14 cellular contexts compared by ENCODE assay signal in genomic region chr1:227763246-227764018, GRCh38. TPM values are rescaled to one million over a fixed set of nuclear protein-coding genes. Genes with fewer than 3 reads are reported as not detected.
DNase-seq lines count a peak whose midpoint lies in the region; ATAC-seq, FAIRE-seq and TF ChIP-seq lines count a peak whose summit lies in the region.
"Had no signal": no experiment of that assay in that cellular context is flagged by ENCODE, and none has a peak within 500 bp of the region (broad histone marks: within the 10 kb centered on the region; RNA-seq: fewer than 3 reads in every experiment).

No MANE protein-coding gene starts in this region.

- no peak for TF ChIP-seq EP300 in K562 (IDR thresholded peaks at IDR 0.05; ENCODE audit: low read length)

- H3K27ac Mint-ChIP-seq in CD4-positive, alpha-beta memory T cell: peak overlapping the region; percentile 49 to 95 (median 89)
- peak overlapping the region in 9 of 10 donors; percentile 61 to 95 (median 88) for H3K27ac Mint-ChIP-seq in naive thymus-derived CD8-positive, alpha-beta T cell

- H2AFZ ChIP-seq in K562 (ENCODE audit: low read depth, low read length): no peak overlapping the region

- H3K4me3 ChIP-seq in CD4-positive, alpha-beta memory T cell (ENCODE audit: low read length in 2 of 2): no peak overlapping the region
- H3K4me3 ChIP-seq in HUES48 (ENCODE audit: low read depth, low read length) (no peak overlapping the region), K562 (no peak overlapping the region)
- H3K4me3 ChIP-seq: skin epidermis, thyroid gland had no signal

- H4K20me1 ChIP-seq in K562 (replicated peaks; ENCODE audit: control insufficient read depth, insufficient read depth, low read length): peaks cover 15% of the 10 kb centered on the region; the same call in 1 of the 2 replicates

- DNase-seq in CD4-positive, alpha-beta memory T cell: peak in 1 of 5 donors; percentile 19
- DNase-seq in K562 (ENCODE audit: extremely low read depth in 1 of 4, low spot score in 3 of 4) (no peak), GM19240 (ENCODE audit: insufficient read length, low spot score) (no peak), NCI-H524 treated with DMSO at 0.1 percent for 48 hours (lab: John Stamatoyannopoulos, UW) (no peak), GF-D8 (lab: John Stamatoyannopoulos, UW) (no peak)
- peak in 2 of 10 donors; percentile 17 to 51 for DNase-seq in naive thymus-derived CD8-positive, alpha-beta T cell
- DNase-seq: activated naive CD8-positive, alpha-beta T cell treated with anti-CD3 and anti-CD28 coated beads, Interleukin-2, amount 10 ng/mL, durations not matched to agents 7 days and 5 days; cortex of kidney; NCI-H1048; thyroid gland had no signal

- peaks cover 24 to 26% of the 10 kb centered on the region in 2 donors for H3K36me3 Mint-ChIP-seq in CD4-positive, alpha-beta memory T cell
- peaks cover 0 to 27% (median 8%) of the 10 kb centered on the region in 3 donors for H3K36me3 Mint-ChIP-seq in naive thymus-derived CD8-positive, alpha-beta T cell

- no peak overlapping the region for H3K4me2 ChIP-seq in K562 (ENCODE audit: insufficient read depth, low read length)

- H3K79me2 ChIP-seq in K562 (ENCODE audit: control insufficient read depth, insufficient read depth, low read length): peaks cover 9% of the 10 kb centered on the region; the same call in 2 of the 3 replicates

- H3K9me1 ChIP-seq in K562 (ENCODE audit: control insufficient read depth, insufficient read depth, low read length): peaks cover 10% of the 10 kb centered on the region

- in situ Hi-C loops in K562 (cut with MboI): loop anchor here (5.0 to 10.0 kb wide), 2 partner anchors 171 to 754 kb away; no protein-coding TSS in a partner anchor

- CTCF ChIA-PET in CD4-positive, alpha-beta memory T cell (lab: Charles Lee; ENCODE audit: partially characterized antibody): interaction anchor here (1.0 to 8.1 kb wide), 12 partner anchors 10 to 368 kb away, joined by 3 to 206 read pairs (median 6); partner anchors contain the start of gene WNT9A
- CTCF ChIA-PET in K562 (lab: Yijun Ruan, JAX; ENCODE audit: low intra/inter-chr PET ratio): interaction anchor here (1.5 to 2.3 kb wide), 2 partner anchors 183 to 282 kb away, joined by 10 to 25 read pairs; partner anchors contain the start of gene WNT9A

- WGBS in K562 (ENCODE audit: insufficient coverage, low coverage, missing lambda C conversion rate): 98% methylated on average over 16 of the region's 16 CpGs

- H3K27me3 Mint-ChIP-seq in CD4-positive, alpha-beta memory T cell: no peaks in the 10 kb centered on the region
- H3K27me3 Mint-ChIP-seq in naive thymus-derived CD8-positive, alpha-beta T cell: no peaks in the 10 kb centered on the region

- no peaks in the 10 kb centered on the region for H3K27me3 ChIP-seq in CD4-positive, alpha-beta memory T cell (ENCODE audit: insufficient read depth, low read length)
- H3K27me3 ChIP-seq in HUES48 (ENCODE audit: control insufficient read depth, insufficient read depth, low read length): no peaks in the 10 kb centered on the region
- H3K27me3 ChIP-seq in K562 (ENCODE audit: control insufficient read depth in 2 of 2, insufficient read depth in 2 of 2, low read length in 2 of 2): no peaks in the 10 kb centered on the region
- H3K27me3 ChIP-seq: thyroid gland had no signal

- H3K9me3 Mint-ChIP-seq in CD4-positive, alpha-beta memory T cell: no peaks in the 10 kb centered on the region
- H3K9me3 Mint-ChIP-seq in naive thymus-derived CD8-positive, alpha-beta T cell: no peaks in the 10 kb centered on the region
- H3K9me3 Mint-ChIP-seq: activated naive CD8-positive, alpha-beta T cell treated with anti-CD3 and anti-CD28 coated beads, Interleukin-2, amount 10 ng/mL, durations not matched to agents 7 days and 5 days had no signal

- TF ChIP-seq CTCF in K562 (IDR thresholded peaks at IDR 0.05 in 2 of 3, conservative IDR thresholded peaks at IDR 0.05 in 1 of 3; ENCODE audit: insufficient read depth in 2 of 3, low read depth in 1 of 3, low read length in 3 of 3): no peak

- H3K4me1 ChIP-seq in CD4-positive, alpha-beta memory T cell (ENCODE audit: insufficient read depth, low read length): peaks cover 85% of the 10 kb centered on the region
- H3K4me1 ChIP-seq in HUES48 (ENCODE audit: control insufficient read depth, insufficient read depth, low read length): 0 out of 2 replicates have a peak, but pooled peaks cover 2% of the 10 kb centered on the region
- peaks cover 5 to 20% of the 10 kb centered on the region in 2 experiments for H3K4me1 ChIP-seq in K562 (replicated peaks in 1 of 2; ENCODE audit: control insufficient read depth in 2 of 2, insufficient read depth in 2 of 2, low read length in 2 of 2)

- ATAC-seq in K562: no peak
- no peak for ATAC-seq in naive thymus-derived CD8-positive, alpha-beta T cell
- ATAC-seq in HG03439 (IDR thresholded peaks at IDR 0.05; ENCODE audit: unreplicated experiment): no peak

- no peak for FAIRE-seq in K562 (lab: Jason Lieb, UNC)

- intact Hi-C loops in CD4-positive, alpha-beta memory T cell (cut with micrococcal nuclease): loop anchor here (5.0 to 10.0 kb wide), 3 partner anchors 84 to 401 kb away; partner anchors contain the start of genes ARF1 and IBA57
- intact Hi-C loops in K562 (cut with micrococcal nuclease): loop anchor here (5.0 kb wide), 1 partner anchor 314 kb away; no protein-coding TSS in a partner anchor

- H3K4me1 Mint-ChIP-seq in CD4-positive, alpha-beta memory T cell: peaks cover 64 to 92% (median 77%) of the 10 kb centered on the region in 4 donors
- peaks cover 35 to 80% (median 75%) of the 10 kb centered on the region in 4 donors for H3K4me1 Mint-ChIP-seq in naive thymus-derived CD8-positive, alpha-beta T cell

- H3K4me3 Mint-ChIP-seq in CD4-positive, alpha-beta memory T cell: peak overlapping the region in 6 of 8 donors; percentile 60 to 89 (median 76)
- peak overlapping the region in 7 of 10 donors; percentile 5 to 84 (median 56) for H3K4me3 Mint-ChIP-seq in naive thymus-derived CD8-positive, alpha-beta T cell

- no peak overlapping the region for H3K27ac ChIP-seq in CD4-positive, alpha-beta memory T cell (ENCODE audit: low read depth, low read length)
- peak overlapping the region; percentile 5 for H3K27ac ChIP-seq in HUES48 (ENCODE audit: low read depth, low read length)
- no peak overlapping the region; the same call in 2 of the 3 replicates for H3K27ac ChIP-seq in K562 (ENCODE audit: extremely low read depth, low read depth, low read length)
- H3K27ac ChIP-seq: thyroid gland had no signal

- no peak for TF ChIP-seq POLR2A in K562 (conservative IDR thresholded peaks at IDR 0.05)

- POLR2A ChIA-PET in CD4-positive, alpha-beta memory T cell (lab: Charles Lee; ENCODE audit: partially characterized antibody): interaction anchor here (0.6 to 3.6 kb wide), 11 partner anchors 10 to 402 kb away, joined by 3 to 27 read pairs (median 5); partner anchors contain the start of genes IBA57, WNT9A and ZNF678
- POLR2A ChIA-PET in K562 (lab: Yijun Ruan, JAX): interaction anchor here (0.5 to 1.0 kb wide), 4 partner anchors 12 to 198 kb away, joined by 3 to 4 read pairs (median 3); no protein-coding TSS in a partner anchor
- POLR2A ChIA-PET in naive thymus-derived CD8-positive, alpha-beta T cell (lab: Charles Lee): interaction anchor here (0.7 to 3.4 kb wide), 7 partner anchors 10 to 184 kb away, joined by 3 to 19 read pairs (median 5); partner anchors contain the start of gene WNT9A

- H3K9me3 ChIP-seq in CD4-positive, alpha-beta memory T cell (ENCODE audit: control insufficient read depth in 1 of 2, low read length in 2 of 2): no peaks in the 10 kb centered on the region
- H3K9me3 ChIP-seq in HUES48 (ENCODE audit: control insufficient read depth, insufficient read depth, low read length) (no peaks in the 10 kb centered on the region), K562 (replicated peaks; ENCODE audit: control insufficient read depth, insufficient read depth, low read depth, low read length) (no peaks in the 10 kb centered on the region)
- H3K9me3 ChIP-seq: thyroid gland had no signal

- no peak for TF ChIP-seq RAD21 in K562 (CRISPR knock-in tag; conservative IDR thresholded peaks at IDR 0.05 in 1 of 2, IDR thresholded peaks at IDR 0.05 in 1 of 2)

- BruUV-seq in K562 (replicated peaks; lab: Mats Ljungman, UMichigan): no TSS peak

- H3K9ac ChIP-seq in HUES48 (ENCODE audit: low read depth, low read length): no peak overlapping the region
- peak overlapping the region in 1 of 2 experiments; percentile 11; a peak in 2 of 4 replicates for H3K9ac ChIP-seq in K562 (ENCODE audit: insufficient read depth in 1 of 2, low read depth in 2 of 2, low read length in 2 of 2)

- peaks cover 16% of the 10 kb centered on the region for H3K36me3 ChIP-seq in CD4-positive, alpha-beta memory T cell (ENCODE audit: insufficient read depth, low read length)
- H3K36me3 ChIP-seq in HUES48 (ENCODE audit: control insufficient read depth, insufficient read depth, low read length) (peaks cover 61% of the 10 kb centered on the region), K562 (ENCODE audit: control insufficient read depth, insufficient read depth, low read length) (peaks cover 82% of the 10 kb centered on the region)

RNA-seq across cellular contexts. Expression of gene SNAP47, which starts 28.2 kb away (rescaled TPM):
- 10 to 100 TPM; 27.0 to 30.5 TPM for total RNA-seq in CD4-positive, alpha-beta memory T cell
- 10 to 100 TPM; 46.6 to 53.6 TPM for polyA plus RNA-seq in CD4-positive, alpha-beta memory T cell
- 76.1 and 128 TPM in 2 replicates for total RNA-seq in K562 (2011; cell fraction: chromatin; rRNA removed; ENCODE audit: low replicate concordance)
- 57.5 and 65.0 TPM in 2 replicates for total RNA-seq in K562 (2011; cell fraction: nucleolus; rRNA removed)
- 47.6 and 53.5 TPM in 2 replicates for total RNA-seq in K562 (2011; cell fraction: nucleoplasm; rRNA removed)
- 40.9 and 49.6 TPM in 2 replicates for total RNA-seq in K562 (2014; rRNA removed)
- total RNA-seq in K562 (2014; rRNA removed; fragmentation: Illumina TruSeq; extraction: Trizol): 30.7 and 32.7 TPM in 2 replicates
- 32.5 and 33.2 TPM in 2 replicates for total RNA-seq in K562 (2015; rRNA removed; fragmentation: Illumina TruSeq; extraction: Trizol)
- 37.3 and 41.3 TPM in 2 replicates for total RNA-seq in K562 (2021)
- 32.1 and 36.8 TPM in 2 replicates for polyA plus RNA-seq in K562 (2011; rRNA removed)
- 38.5 and 42.9 TPM in 2 replicates for polyA plus RNA-seq in K562 (2011; cell fraction: cytosol; rRNA removed)
- 32.8 and 52.6 TPM in 2 replicates for polyA plus RNA-seq in K562 (2011; cell fraction: nucleus; rRNA removed)
- 28.7 and 32.4 TPM in 2 replicates for polyA plus RNA-seq in K562 (2012)
- 32.6 and 36.8 TPM in 2 replicates for polyA plus RNA-seq in K562 (2014; fragmentation: Illumina TruSeq; extraction: Trizol)
- polyA plus RNA-seq in K562 (2014; fragmentation: Nextera tagmentation; extraction: Ambion mirVana): 1 to 10 TPM; 2.5 to 4.4 TPM
- polyA plus RNA-seq in K562 (2014; rRNA removed): 24.9 and 33.0 TPM in 2 replicates
- 33.3 and 35.8 TPM in 2 replicates for polyA minus RNA-seq in K562 (2011; rRNA and poly(A)+ RNA removed)
- polyA minus RNA-seq in K562 (2011; cell fraction: cytosol; rRNA and poly(A)+ RNA removed): 21.2 TPM in 2 replicates
- polyA minus RNA-seq in K562 (2011; cell fraction: nucleus; rRNA and poly(A)+ RNA removed): 38.6 and 53.3 TPM in 2 replicates
- total RNA-seq in naive thymus-derived CD8-positive, alpha-beta T cell: 10 to 100 TPM; 25.0 to 25.6 TPM
- 10 to 100 TPM; 40.0 to 46.6 (median 40.8) TPM for polyA plus RNA-seq in naive thymus-derived CD8-positive, alpha-beta T cell

RNA-seq across cellular contexts. Expression of gene JMJD4, which starts 28.3 kb away (rescaled TPM):
- 10 to 100 TPM; 32.4 to 34.1 TPM for total RNA-seq in CD4-positive, alpha-beta memory T cell
- polyA plus RNA-seq in CD4-positive, alpha-beta memory T cell: 10 to 100 TPM; 22.6 to 26.9 TPM
- total RNA-seq in K562 (2011; cell fraction: chromatin; rRNA removed; ENCODE audit: low replicate concordance): 49.8 and 198 TPM in 2 replicates
- total RNA-seq in K562 (2011; cell fraction: nucleolus; rRNA removed): 191 and 200 TPM in 2 replicates
- total RNA-seq in K562 (2011; cell fraction: nucleoplasm; rRNA removed): 67.6 and 91.5 TPM in 2 replicates
- total RNA-seq in K562 (2014; rRNA removed) (39.6 and 52.8 TPM in 2 replicates), K562 (2014; rRNA removed; fragmentation: Illumina TruSeq; extraction: Trizol) (19.5 and 20.3 TPM in 2 replicates), K562 (2015; rRNA removed; fragmentation: Illumina TruSeq; extraction: Trizol) (30.3 and 33.9 TPM in 2 replicates), K562 (2021) (41.7 and 42.6 TPM in 2 replicates)
- polyA plus RNA-seq in K562 (2011; rRNA removed) (23.4 and 29.2 TPM in 2 replicates), K562 (2014; fragmentation: Illumina TruSeq; extraction: Trizol) (22.0 and 26.6 TPM in 2 replicates), K562 (2014; fragmentation: Nextera tagmentation; extraction: Ambion mirVana) (1 to 10 TPM; 1.4 to 3.0 TPM), K562 (2014; rRNA removed) (31.7 and 34.7 TPM in 2 replicates)
- polyA plus RNA-seq in K562 (2011; cell fraction: cytosol; rRNA removed): 30.5 and 75.3 TPM in 2 replicates
- polyA plus RNA-seq in K562 (2011; cell fraction: nucleus; rRNA removed): 80.7 and 138 TPM in 2 replicates
- 22.6 and 23.5 TPM in 2 replicates for polyA plus RNA-seq in K562 (2012)
- 26.8 and 39.5 TPM in 2 replicates for polyA minus RNA-seq in K562 (2011; rRNA and poly(A)+ RNA removed)
- 16.2 and 28.8 TPM in 2 replicates for polyA minus RNA-seq in K562 (2011; cell fraction: cytosol; rRNA and poly(A)+ RNA removed)
- polyA minus RNA-seq in K562 (2011; cell fraction: nucleus; rRNA and poly(A)+ RNA removed): 148 and 159 TPM in 2 replicates
- 10 to 100 TPM; 31.8 to 37.9 TPM for total RNA-seq in naive thymus-derived CD8-positive, alpha-beta T cell
- polyA plus RNA-seq in naive thymus-derived CD8-positive, alpha-beta T cell: 10 to 100 TPM; 27.1 to 33.0 (median 31.9) TPM

RNA-seq across cellular contexts. Expression of gene PRSS38, which starts 52.0 kb away (rescaled TPM):
- total RNA-seq in CD4-positive, alpha-beta memory T cell: not detected
- polyA plus RNA-seq in CD4-positive, alpha-beta memory T cell: not detected
- 0.23 TPM in 1 of 2 replicates, not detected in the other for total RNA-seq in K562 (2011; cell fraction: chromatin; rRNA removed; ENCODE audit: low replicate concordance)
- total RNA-seq in K562 (2011; cell fraction: nucleolus; rRNA removed): 0.33 TPM in 1 of 2 replicates, not detected in the other
- 0.44 TPM in 1 of 2 replicates, not detected in the other for total RNA-seq in K562 (2011; cell fraction: nucleoplasm; rRNA removed)
- total RNA-seq in K562 (2014; rRNA removed): not detected in 2 replicates
- total RNA-seq in K562 (2014; rRNA removed; fragmentation: Illumina TruSeq; extraction: Trizol): not detected in 2 replicates
- 0.14 TPM in 1 of 2 replicates, not detected in the other for total RNA-seq in K562 (2015; rRNA removed; fragmentation: Illumina TruSeq; extraction: Trizol)
- total RNA-seq in K562 (2021): not detected in 2 replicates
- 0.15 TPM in 1 of 2 replicates, not detected in the other for polyA plus RNA-seq in K562 (2011; rRNA removed)
- polyA plus RNA-seq in K562 (2011; cell fraction: cytosol; rRNA removed): 0.10 and 0.25 TPM in 2 replicates
- 0.13 and 0.17 TPM in 2 replicates for polyA plus RNA-seq in K562 (2011; cell fraction: nucleus; rRNA removed)
- polyA plus RNA-seq in K562 (2012): 0.05 and 0.72 TPM in 2 replicates
- 0.09 TPM in 1 of 2 replicates, not detected in the other for polyA plus RNA-seq in K562 (2014; fragmentation: Illumina TruSeq; extraction: Trizol)
- not detected for polyA plus RNA-seq in K562 (2014; fragmentation: Nextera tagmentation; extraction: Ambion mirVana)
- polyA plus RNA-seq in K562 (2014; rRNA removed): not detected in 2 replicates
- 0.21 TPM in 1 of 2 replicates, not detected in the other for polyA minus RNA-seq in K562 (2011; rRNA and poly(A)+ RNA removed)
- not detected in 2 replicates for polyA minus RNA-seq in K562 (2011; cell fraction: cytosol; rRNA and poly(A)+ RNA removed)
- polyA minus RNA-seq in K562 (2011; cell fraction: nucleus; rRNA and poly(A)+ RNA removed): not detected in 2 replicates
- total RNA-seq in naive thymus-derived CD8-positive, alpha-beta T cell: not detected
- not detected for polyA plus RNA-seq in naive thymus-derived CD8-positive, alpha-beta T cell
- total RNA-seq: activated naive CD8-positive, alpha-beta T cell treated with anti-CD3 and anti-CD28 coated beads, Interleukin-2, amount 10 ng/mL, durations not matched to agents 7 days and 5 days; thyroid gland had no signal
- polyA plus RNA-seq: neural cell had no signal
